Comparison of ENCODE assay signal across 18 cellular contexts in genomic region chr4:48022192-48022799, GRCh38. TPM values are rescaled to one million over a fixed set of nuclear protein-coding genes. Genes with fewer than 3 reads are reported as not detected.
"Had no signal": no experiment of that assay in that cellular context is flagged by ENCODE, and none has a peak within 500 bp of the region (broad histone marks: within the 10 kb centered on the region; RNA-seq: fewer than 3 reads in every experiment).

No MANE protein-coding gene starts in this region.

- H3K4me3 Mint-ChIP-seq: activated T-cell treated with anti-CD3 and anti-CD28 coated beads, Interleukin-2, amount 50 U/mL, for 72 hours; endodermal cell; nephron progenitor cell; stimulated activated memory B cell treated with anti-CD40 and anti-IgM and Interleukin-4, amounts not matched to agents 10 μg/mL and 1 μg/mL and 100 μg/mL, for 72 hours; WTC11 had no signal

- DNase-seq: activated CD4-positive, alpha-beta T cell treated with anti-CD3 and anti-CD28 coated beads for 48 hours; activated CD8-positive, alpha-beta memory T cell treated with anti-CD3 and anti-CD28 coated beads, Interleukin-2, amount 50 U/mL, for 48 hours; activated T-cell treated with anti-CD3 and anti-CD28 coated beads, Interleukin-2, amount 50 U/mL, for 72 hours; dorsolateral prefrontal cortex; endodermal cell; hippocampal formation; mesenchymal stem cell; nephron progenitor cell; occipital lobe; stimulated activated CD4-positive, alpha-beta T cell treated with anti-CD3 and anti-CD28 coated beads, Interleukin-12 subunit alpha, Interleukin-12 subunit beta, amount 100 ng/mL, for 4 hours; T-helper 2 cell had no signal

- H3K9me3 Mint-ChIP-seq: endodermal cell; nephron progenitor cell; stimulated activated memory B cell treated with anti-CD40 and anti-IgM and Interleukin-4, amounts not matched to agents 10 μg/mL and 1 μg/mL and 100 μg/mL, for 72 hours; WTC11 had no signal

- FAIRE-seq: bronchial epithelial cell, TTC549 had no signal

- H3K27me3 ChIP-seq: ascending aorta, vagina had no signal

- H3K36me3 Mint-ChIP-seq: stimulated activated memory B cell treated with anti-CD40 and anti-IgM and Interleukin-4, amounts not matched to agents 10 μg/mL and 1 μg/mL and 100 μg/mL, for 72 hours had no signal

- H3K36me3 ChIP-seq: ascending aorta, vagina had no signal

- H3K4me3 ChIP-seq: ascending aorta, dorsolateral prefrontal cortex, vagina had no signal

- H3K4me1 ChIP-seq: ascending aorta had no signal

- H3K27ac Mint-ChIP-seq: activated T-cell treated with anti-CD3 and anti-CD28 coated beads, Interleukin-2, amount 50 U/mL, for 72 hours; endodermal cell; nephron progenitor cell; stimulated activated memory B cell treated with anti-CD40 and anti-IgM and Interleukin-4, amounts not matched to agents 10 μg/mL and 1 μg/mL and 100 μg/mL, for 72 hours; WTC11 had no signal

- H3K9me3 ChIP-seq: ascending aorta, vagina had no signal

RNA-seq across cellular contexts. Expression of gene CNGA1, which starts 5.8 kb away (rescaled TPM):
- total RNA-seq: ascending aorta, occipital lobe, pulmonary artery endothelial cell had no signal
